ENCODE assay signal across 1 cellular context in the genomic region with DNA sequence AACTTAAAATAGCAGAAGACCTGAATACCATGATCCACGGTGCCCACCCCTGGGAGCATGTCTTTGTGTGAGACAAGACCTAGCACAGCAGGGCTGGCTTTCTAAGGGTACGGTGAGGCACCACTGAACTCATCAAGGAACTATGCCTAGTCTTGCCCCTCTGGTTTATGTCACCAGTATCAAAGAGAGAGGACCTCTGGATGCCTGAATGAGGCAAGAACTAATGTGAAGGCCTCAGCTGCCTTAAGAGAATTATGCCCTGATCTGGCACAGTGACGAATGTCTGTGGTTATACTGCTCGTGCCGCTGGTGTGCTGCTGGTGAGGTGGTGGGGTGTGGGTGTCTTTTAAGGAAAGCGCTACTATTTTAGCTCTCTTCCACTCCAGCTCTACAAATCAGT.
A peak's percentile ranks its signal among the peaks of the same experiment; 100 is the strongest.
TF ChIP-seq lines count a peak whose summit lies in the region.

No MANE protein-coding gene starts in this region.

TF ChIP-seq in IMR-90, 13 proteins besides CTCF, POLR2A, EP300 and RAD21:
- TF ChIP-seq RFX5 (IDR thresholded peaks at IDR 0.05; ENCODE audit: low read depth, low read length) = no peak
- TF ChIP-seq MAFK (IDR thresholded peaks at IDR 0.05; ENCODE audit: low read depth, low read length) = no peak
- peak; percentile 71 for TF ChIP-seq CEBPB (IDR thresholded peaks at IDR 0.05; ENCODE audit: low read depth, low read length)
- TF ChIP-seq RCOR1 (IDR thresholded peaks at IDR 0.05; ENCODE audit: insufficient replicate concordance, low read length) = no peak
- 0 out of 2 replicates have a peak, but pooled peaks have one; percentile 2 for TF ChIP-seq FOS (IDR thresholded peaks at IDR 0.05; ENCODE audit: low read depth, low read length)
- TF ChIP-seq NFE2L2 (IDR thresholded peaks at IDR 0.05; ENCODE audit: low read depth, low read length) = no peak
- TF ChIP-seq, protein P1, sequence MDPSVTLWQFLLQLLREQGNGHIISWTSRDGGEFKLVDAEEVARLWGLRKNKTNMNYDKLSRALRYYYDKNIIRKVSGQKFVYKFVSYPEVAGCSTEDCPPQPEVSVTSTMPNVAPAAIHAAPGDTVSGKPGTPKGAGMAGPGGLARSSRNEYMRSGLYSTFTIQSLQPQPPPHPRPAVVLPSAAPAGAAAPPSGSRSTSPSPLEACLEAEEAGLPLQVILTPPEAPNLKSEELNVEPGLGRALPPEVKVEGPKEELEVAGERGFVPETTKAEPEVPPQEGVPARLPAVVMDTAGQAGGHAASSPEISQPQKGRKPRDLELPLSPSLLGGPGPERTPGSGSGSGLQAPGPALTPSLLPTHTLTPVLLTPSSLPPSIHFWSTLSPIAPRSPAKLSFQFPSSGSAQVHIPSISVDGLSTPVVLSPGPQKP (IDR thresholded peaks at IDR 0.05; ENCODE audit: borderline replicate concordance, low read depth, low read length) = no peak
- no peak for TF ChIP-seq SMC3 (IDR thresholded peaks at IDR 0.05; ENCODE audit: low read depth, low read length)
- TF ChIP-seq BHLHE40 (IDR thresholded peaks at IDR 0.05; ENCODE audit: low read depth, low read length) = 0 out of 2 replicates have a peak, but pooled peaks have one; percentile 35
- TF ChIP-seq MAZ (IDR thresholded peaks at IDR 0.05; ENCODE audit: borderline replicate concordance, low read depth, low read length) = no peak
